ENCODE assay signal across 8 cellular contexts in genomic region chr12:21501258-21502163, GRCh38. TPM values are rescaled to one million over a fixed set of nuclear protein-coding genes. Genes with fewer than 3 reads are reported as not detected.
DNase-seq lines count a peak whose midpoint lies in the region; ATAC-seq and TF ChIP-seq lines count a peak whose summit lies in the region.

TSS of gene GOLT1B (plus strand) at chr12:21501789. CDS start at chr12:21501924, 135 bp downstream.
TSS of gene RECQL (minus strand) at chr12:21501635. CDS start at chr12:21499570, 2,065 bp downstream.

- H3K36me3 ChIP-seq in gastroesophageal sphincter (peaks cover 0 to 22% of the 10 kb centered on the region in 2 donors), neutrophil (peaks cover 19% of the 10 kb centered on the region)

- 0% methylated on average over 12 of the region's 61 CpGs; no CpG with 5 or more reads in 1 of the 2 donors for WGBS in gastroesophageal sphincter (ENCODE audit: low coverage in 1 of 2), 2 donors

- peak within 1 kb of the TSS; percentile 76 to 86 for H3K4me3 ChIP-seq in gastroesophageal sphincter
- H3K4me3 ChIP-seq in neutrophil (ENCODE audit: low read depth in 1 of 2, low read length in 1 of 2): peak within 1 kb of the TSS; percentile 73 to 87

- H3K4me1 ChIP-seq in gastroesophageal sphincter (peaks cover 14 to 63% (median 17%) of the 10 kb centered on the region in 3 donors), neutrophil (ENCODE audit: control insufficient read depth in 1 of 2, insufficient read depth in 1 of 2, low read depth in 1 of 2, low read length in 1 of 2) (peaks cover 22 to 23% of the 10 kb centered on the region in 2 experiments)

- H3K27me3 Mint-ChIP-seq in HFFc6 (ENCODE audit: insufficient read depth): no peaks in the 10 kb centered on the region

- peak; percentile 100 for ATAC-seq in gastroesophageal sphincter

- TF ChIP-seq CTCF in HFFc6 (IDR thresholded peaks at IDR 0.05): no peak
- no peak for TF ChIP-seq CTCF in gastroesophageal sphincter (IDR thresholded peaks at IDR 0.05)
- TF ChIP-seq CTCF in neutrophil (IDR thresholded peaks at IDR 0.05): peak; percentile 24

- TF ChIP-seq EP300 in gastroesophageal sphincter (IDR thresholded peaks at IDR 0.05): no peak

- H3K4me1 Mint-ChIP-seq in HFFc6 (ENCODE audit: low read depth): peaks cover 35% of the 10 kb centered on the region

- DNase-seq in GM04504 (ENCODE audit: low read depth) (peak; percentile 97), HFFc6 (peak; percentile 98), NAMALWA (ENCODE audit: low spot score) (peak; percentile 99), SK-MEL-5 (ENCODE audit: low read depth, low spot score) (peak; percentile 99), substantia nigra (lab: John Stamatoyannopoulos, UW) (peak; percentile 49 to 97 (median 90))
- peak; percentile 88 for DNase-seq in activated naive CD4-positive, alpha-beta T cell treated with Interleukin-2 at 50 U/mL for 16 hours

- peaks cover 29% of the 10 kb centered on the region for H3K36me3 Mint-ChIP-seq in HFFc6 (ENCODE audit: low read depth)

- no peaks in the 10 kb centered on the region for H3K9me3 Mint-ChIP-seq in HFFc6

- in situ Hi-C loops in SK-MEL-5 (cut with HindIII; ENCODE audit: low pct_unique_long_range_greater_than_20kb, low sequenced_read_pairs): no loop called here

- H3K27ac Mint-ChIP-seq in HFFc6: no peak within 1 kb of the TSS

- H3K27me3 ChIP-seq in gastroesophageal sphincter (no peaks in the 10 kb centered on the region), neutrophil (no peaks in the 10 kb centered on the region)

- H3K9me3 ChIP-seq in gastroesophageal sphincter (no peaks in the 10 kb centered on the region), neutrophil (no peaks in the 10 kb centered on the region)

- TF ChIP-seq POLR2A in gastroesophageal sphincter (IDR thresholded peaks at IDR 0.05): peak; percentile 68 to 70

- H3K27ac ChIP-seq in gastroesophageal sphincter: peak within 1 kb of the TSS; percentile 87 to 97 (median 88)
- H3K27ac ChIP-seq in neutrophil: peak within 1 kb of the TSS; percentile 87
- H3K27ac ChIP-seq in substantia nigra (ENCODE audit: low read depth, low read length, poor library complexity, severe bottlenecking): peak within 1 kb of the TSS; percentile 86

- no peak within 1 kb of the TSS for H3K4me3 Mint-ChIP-seq in HFFc6

RNA-seq across cellular contexts. Expression of gene GOLT1B, which starts in this region (rescaled TPM):
- 100 to 1,000 TPM in 1 of 6 experiments, 10 to 100 TPM in 5; 78.8 to 115 (median 98.1) TPM for total RNA-seq in HFFc6 (2021; fragmentation: NEBNext Ultra II Directional; extraction: Animal tissue kit (Norgen Biotek cat#: 25700))
- total RNA-seq in SK-MEL-5 (2014; rRNA removed; shearing (Covaris generic)): 60.4 and 66.6 TPM in 2 replicates
- 38.9 and 52.4 TPM in 2 replicates for polyA plus RNA-seq in SK-MEL-5 (2015; cell fraction: cytosol; rRNA removed)
- 83.2 and 86.6 TPM in 2 replicates for polyA plus RNA-seq in SK-MEL-5 (2015; cell fraction: nucleus; rRNA removed)
- 10 to 100 TPM; 16.9 to 24.4 (median 20.9) TPM for total RNA-seq in gastroesophageal sphincter

RNA-seq across cellular contexts. Expression of gene RECQL, which starts in this region (rescaled TPM):
- total RNA-seq in HFFc6 (2021; fragmentation: NEBNext Ultra II Directional; extraction: Animal tissue kit (Norgen Biotek cat#: 25700)): 10 to 100 TPM; 34.9 to 43.6 (median 39.2) TPM
- 72.1 and 73.2 TPM in 2 replicates for total RNA-seq in SK-MEL-5 (2014; rRNA removed; shearing (Covaris generic))
- 53.3 and 57.2 TPM in 2 replicates for polyA plus RNA-seq in SK-MEL-5 (2015; cell fraction: cytosol; rRNA removed)
- polyA plus RNA-seq in SK-MEL-5 (2015; cell fraction: nucleus; rRNA removed): 95.7 and 100 TPM in 2 replicates
- 10 to 100 TPM; 44.6 to 75.0 (median 58.2) TPM for total RNA-seq in gastroesophageal sphincter

Comparison
In these comparisons a context has a peak if more than half of its experiments do, and no peak if none do; other contexts are left out.
1. Peak in every context shown above with its lines: DNase-seq, ATAC-seq, H3K4me3 ChIP-seq and H3K27ac ChIP-seq.